ENCODE assay signal across 17 cellular contexts in the genomic region with DNA sequence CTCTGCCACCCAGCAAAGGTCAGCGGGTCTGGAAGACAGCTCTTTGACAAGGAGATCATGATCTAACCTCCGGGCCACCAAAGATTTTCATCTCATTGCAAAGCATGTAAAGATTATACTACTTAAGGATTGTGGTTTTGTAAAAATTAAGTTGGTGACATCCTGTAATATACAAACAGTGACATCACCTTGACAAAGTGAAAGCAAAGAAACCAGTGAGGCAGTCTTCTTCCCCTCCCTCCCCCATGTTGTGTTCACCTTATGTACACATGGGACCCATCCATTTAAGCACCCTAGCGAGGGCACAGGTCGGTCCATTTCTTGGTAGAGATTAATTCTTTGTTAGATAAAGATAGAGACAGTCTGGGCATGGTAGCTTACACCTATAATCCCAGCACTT. TPM values are rescaled to one million over a fixed set of nuclear protein-coding genes. Genes with fewer than 3 reads are reported as not detected.
DNase-seq lines count a peak whose midpoint lies in the region; ATAC-seq and TF ChIP-seq lines count a peak whose summit lies in the region.
"Had no signal": no experiment of that assay in that cellular context is flagged by ENCODE, and none has a peak within 500 bp of the region (broad histone marks: within the 10 kb centered on the region; RNA-seq: fewer than 3 reads in every experiment).

No MANE protein-coding gene starts in this region.

- H3K9me3 ChIP-seq in HEK293 (ENCODE audit: control insufficient read depth, insufficient read depth, low read depth, low read length) (no peaks in the 10 kb centered on the region), Peyer's patch (no peaks in the 10 kb centered on the region)
- H3K9me3 ChIP-seq: SJCRH30, testis had no signal

- no peak overlapping the region for H3K4me3 Mint-ChIP-seq in CD14-positive monocyte
- no peak overlapping the region for H3K4me3 Mint-ChIP-seq in activated CD8-positive, alpha-beta T cell treated with anti-CD3 and anti-CD28 coated beads for 36 hours

- H3K4me1 Mint-ChIP-seq in CD14-positive monocyte, result peaks cover 43% of the 10 kb centered on the region
- H3K4me1 Mint-ChIP-seq in activated CD8-positive, alpha-beta T cell treated with anti-CD3 and anti-CD28 coated beads for 36 hours (ENCODE audit: low read depth), result peaks cover 28% of the 10 kb centered on the region

- no peak for TF ChIP-seq CTCF in CD14-positive monocyte (IDR thresholded peaks at IDR 0.05)
- TF ChIP-seq CTCF in HEK293 (tag by site-specific recombination; IDR thresholded peaks at IDR 0.05), result no peak
- no peak for TF ChIP-seq CTCF in activated CD8-positive, alpha-beta T cell treated with anti-CD3 and anti-CD28 coated beads for 36 hours (IDR thresholded peaks at IDR 0.05)
- TF ChIP-seq CTCF in Peyer's patch (IDR thresholded peaks at IDR 0.05), result no peak

- no peak overlapping the region for H3K4me3 ChIP-seq in HEK293 (ENCODE audit: low read depth, low read length)
- no peak overlapping the region for H3K4me3 ChIP-seq in Peyer's patch
- H3K4me3 ChIP-seq: SJCRH30, testis had no signal

- no peaks in the 10 kb centered on the region for H3K27me3 ChIP-seq in Peyer's patch
- H3K27me3 ChIP-seq: SJCRH30, testis had no signal

- H3K36me3 Mint-ChIP-seq in CD14-positive monocyte, result peaks cover 33 to 64% of the 10 kb centered on the region in 2 donors
- H3K36me3 Mint-ChIP-seq in activated CD8-positive, alpha-beta T cell treated with anti-CD3 and anti-CD28 coated beads for 36 hours (ENCODE audit: low read depth), result peaks cover 41% of the 10 kb centered on the region

- no peak for DNase-seq in CD14-positive monocyte (ENCODE audit: low spot score)
- no peak for DNase-seq in activated CD8-positive, alpha-beta T cell treated with anti-CD3 and anti-CD28 coated beads for 36 hours
- DNase-seq in kidney tubule cell (ENCODE audit: low spot score), result peak; percentile 21
- DNase-seq in NK-92 (lab: John Stamatoyannopoulos, UW; ENCODE audit: unreplicated experiment), result no peak
- DNase-seq in Peyer's patch, result no peak
- DNase-seq: foreskin fibroblast; GDM1; left ventricle myocardium superior; NCI-H1930; NCI-H510A treated with DMSO at 0.1 percent for 48 hours; SJCRH30; stimulated activated CD4-positive, alpha-beta T cell treated with anti-CD3 and anti-CD28 coated beads, Interleukin-4, amount 100 ng/mL, for 24 hours; testis had no signal

- H3K4me1 ChIP-seq in HEK293 (ENCODE audit: control insufficient read depth, insufficient read depth, low read length) (no peaks in the 10 kb centered on the region; the same call in 1 of the 2 replicates), Peyer's patch (peaks cover 0 to 42% (median 3%) of the 10 kb centered on the region in 4 donors)

- no peaks in the 10 kb centered on the region for H3K27me3 Mint-ChIP-seq in CD14-positive monocyte (ENCODE audit: low read depth in 3 of 3)
- H3K27me3 Mint-ChIP-seq in activated CD8-positive, alpha-beta T cell treated with anti-CD3 and anti-CD28 coated beads for 36 hours, result no peaks in the 10 kb centered on the region

- peaks cover 29 to 66% of the 10 kb centered on the region in 2 experiments for H3K36me3 ChIP-seq in HEK293 (ENCODE audit: control insufficient read depth in 2 of 2, insufficient read depth in 1 of 2, low read length in 2 of 2)
- H3K36me3 ChIP-seq in Peyer's patch, result peaks cover 0 to 30% (median 0%) of the 10 kb centered on the region in 3 donors

- CTCF ChIA-PET in HEK293 (lab: Yijun Ruan, JAX), result no interaction called here
- CTCF ChIA-PET in activated CD8-positive, alpha-beta T cell treated with anti-CD3 and anti-CD28 coated beads for 36 hours (lab: Charles Lee), result no interaction called here

- ATAC-seq in activated CD8-positive, alpha-beta T cell treated with anti-CD3 and anti-CD28 coated beads for 36 hours, result no peak
- no peak for ATAC-seq in GM21619 (IDR thresholded peaks at IDR 0.05; ENCODE audit: unreplicated experiment)
- no peak for ATAC-seq in GM19455 (IDR thresholded peaks at IDR 0.05; ENCODE audit: unreplicated experiment)
- ATAC-seq: left ventricle myocardium superior had no signal

- no peaks in the 10 kb centered on the region for H3K9me3 Mint-ChIP-seq in CD14-positive monocyte
- no peaks in the 10 kb centered on the region for H3K9me3 Mint-ChIP-seq in activated CD8-positive, alpha-beta T cell treated with anti-CD3 and anti-CD28 coated beads for 36 hours

- POLR2A ChIA-PET in HEK293 (lab: Yijun Ruan, JAX), result interaction anchor here (0.6 to 0.7 kb wide), 3 partner anchors 11 to 198 kb away, joined by 3 to 6 read pairs (median 3); no protein-coding TSS in a partner anchor
- POLR2A ChIA-PET in activated CD8-positive, alpha-beta T cell treated with anti-CD3 and anti-CD28 coated beads for 36 hours (lab: Charles Lee), result interaction anchor here (1.5 kb wide), 1 partner anchor 14 kb away, joined by 5 read pairs; no protein-coding TSS in a partner anchor

- H3K27ac ChIP-seq in HEK293 (ENCODE audit: extremely low read depth, low read depth, low read length), result no peak overlapping the region
- H3K27ac ChIP-seq in Peyer's patch, result no peak overlapping the region
- H3K27ac ChIP-seq: parathyroid adenoma, SJCRH30, testis had no signal

- intact Hi-C loops in CD14-positive monocyte (cut with micrococcal nuclease), result no loop called here
- intact Hi-C loops in activated CD8-positive, alpha-beta T cell treated with anti-CD3 and anti-CD28 coated beads for 36 hours (cut with micrococcal nuclease), result no loop called here

- TF ChIP-seq POLR2A in Peyer's patch (IDR thresholded peaks at IDR 0.05), result no peak

- peak overlapping the region in 6 of 7 donors; percentile 30 to 86 (median 60) for H3K27ac Mint-ChIP-seq in CD14-positive monocyte
- H3K27ac Mint-ChIP-seq in activated CD8-positive, alpha-beta T cell treated with anti-CD3 and anti-CD28 coated beads for 36 hours, result peak overlapping the region; percentile 57

TF ChIP-seq in HEK293, 187 proteins besides CTCF, POLR2A, EP300 and RAD21:
- TF ChIP-seq, protein P1, sequence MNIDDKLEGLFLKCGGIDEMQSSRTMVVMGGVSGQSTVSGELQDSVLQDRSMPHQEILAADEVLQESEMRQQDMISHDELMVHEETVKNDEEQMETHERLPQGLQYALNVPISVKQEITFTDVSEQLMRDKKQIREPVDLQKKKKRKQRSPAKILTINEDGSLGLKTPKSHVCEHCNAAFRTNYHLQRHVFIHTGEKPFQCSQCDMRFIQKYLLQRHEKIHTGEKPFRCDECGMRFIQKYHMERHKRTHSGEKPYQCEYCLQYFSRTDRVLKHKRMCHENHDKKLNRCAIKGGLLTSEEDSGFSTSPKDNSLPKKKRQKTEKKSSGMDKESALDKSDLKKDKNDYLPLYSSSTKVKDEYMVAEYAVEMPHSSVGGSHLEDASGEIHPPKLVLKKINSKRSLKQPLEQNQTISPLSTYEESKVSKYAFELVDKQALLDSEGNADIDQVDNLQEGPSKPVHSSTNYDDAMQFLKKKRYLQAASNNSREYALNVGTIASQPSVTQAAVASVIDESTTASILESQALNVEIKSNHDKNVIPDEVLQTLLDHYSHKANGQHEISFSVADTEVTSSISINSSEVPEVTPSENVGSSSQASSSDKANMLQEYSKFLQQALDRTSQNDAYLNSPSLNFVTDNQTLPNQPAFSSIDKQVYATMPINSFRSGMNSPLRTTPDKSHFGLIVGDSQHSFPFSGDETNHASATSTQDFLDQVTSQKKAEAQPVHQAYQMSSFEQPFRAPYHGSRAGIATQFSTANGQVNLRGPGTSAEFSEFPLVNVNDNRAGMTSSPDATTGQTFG (tag by site-specific recombination; IDR thresholded peaks at IDR 0.05; ENCODE audit: borderline replicate concordance), result no peak
- TF ChIP-seq MZF1 (tag by site-specific recombination; IDR thresholded peaks at IDR 0.05; ENCODE audit: borderline replicate concordance), result no peak
- TF ChIP-seq, protein P2, sequence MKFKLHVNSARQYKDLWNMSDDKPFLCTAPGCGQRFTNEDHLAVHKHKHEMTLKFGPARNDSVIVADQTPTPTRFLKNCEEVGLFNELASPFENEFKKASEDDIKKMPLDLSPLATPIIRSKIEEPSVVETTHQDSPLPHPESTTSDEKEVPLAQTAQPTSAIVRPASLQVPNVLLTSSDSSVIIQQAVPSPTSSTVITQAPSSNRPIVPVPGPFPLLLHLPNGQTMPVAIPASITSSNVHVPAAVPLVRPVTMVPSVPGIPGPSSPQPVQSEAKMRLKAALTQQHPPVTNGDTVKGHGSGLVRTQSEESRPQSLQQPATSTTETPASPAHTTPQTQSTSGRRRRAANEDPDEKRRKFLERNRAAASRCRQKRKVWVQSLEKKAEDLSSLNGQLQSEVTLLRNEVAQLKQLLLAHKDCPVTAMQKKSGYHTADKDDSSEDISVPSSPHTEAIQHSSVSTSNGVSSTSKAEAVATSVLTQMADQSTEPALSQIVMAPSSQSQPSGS (tag by site-specific recombination; IDR thresholded peaks at IDR 0.05; ENCODE audit: low read depth), result peak; percentile 35; the same call in 1 of the 2 replicates

RNA-seq across cellular contexts. Expression of a gene that starts 3.9 kb away (rescaled TPM):
- 100 to 1,000 TPM; 129 to 162 TPM for polyA plus RNA-seq in CD14-positive monocyte
- 100 to 1,000 TPM; 278 to 292 TPM for total RNA-seq in activated CD8-positive, alpha-beta T cell treated with anti-CD3 and anti-CD28 coated beads for 36 hours
- total RNA-seq in Peyer's patch, result 100 to 1,000 TPM in 3 of 4 donors, 10 to 100 TPM in 1; 52.0 to 179 (median 139) TPM

RNA-seq across cellular contexts. Expression of a gene that starts 4.0 kb away (rescaled TPM):
- polyA plus RNA-seq in CD14-positive monocyte, result 10 to 100 TPM; 67.2 to 79.8 TPM
- 10 to 100 TPM; 25.9 to 26.9 TPM for total RNA-seq in activated CD8-positive, alpha-beta T cell treated with anti-CD3 and anti-CD28 coated beads for 36 hours
- total RNA-seq in Peyer's patch, result 10 to 100 TPM; 14.2 to 42.9 (median 29.5) TPM

RNA-seq across cellular contexts. Expression of a gene that starts 57.4 kb away (rescaled TPM):
- polyA plus RNA-seq in CD14-positive monocyte, result 10 to 100 TPM; 65.5 to 76.1 TPM
- total RNA-seq in activated CD8-positive, alpha-beta T cell treated with anti-CD3 and anti-CD28 coated beads for 36 hours, result 10 to 100 TPM; 12.2 to 12.4 TPM
- 100 to 1,000 TPM in 2 of 4 donors, 10 to 100 TPM in 2; 62.7 to 116 (median 101) TPM for total RNA-seq in Peyer's patch

Comparison
In these comparisons a context has a peak if more than half of its experiments do, and no peak if none do; other contexts are left out.
1. RNA of a gene that starts 57.4 kb away (total RNA-seq): 62.7 to 116 TPM in Peyer's patch; 12.2 to 12.4 TPM in activated CD8-positive, alpha-beta T cell treated with anti-CD3 and anti-CD28 coated beads for 36 hours; every median in the first group is over 4 times any median in the second.